19 cellular contexts compared by ENCODE assay signal in genomic region chr9:35026671-35027070, GRCh38. TPM values are rescaled to one million over a fixed set of nuclear protein-coding genes. Genes with fewer than 3 reads are reported as not detected.
DNase-seq lines count a peak whose midpoint lies in the region; TF ChIP-seq lines count a peak whose summit lies in the region.
"Had no signal": no experiment of that assay in that cellular context is flagged by ENCODE, and none has a peak within 500 bp of the region (broad histone marks: within the 10 kb centered on the region; RNA-seq: fewer than 3 reads in every experiment).

No MANE protein-coding gene starts in this region.

- H3K9ac ChIP-seq in trophoblast cell (ENCODE audit: low read length), result no peak overlapping the region

- POLR2A ChIA-PET in PC-9 (lab: Charles Lee; ENCODE audit: unreplicated experiment), result interaction anchor here (0.7 kb wide), 1 partner anchor 1551 kb away, joined by 4 read pairs; no protein-coding TSS in a partner anchor

- H2BK12ac ChIP-seq in trophoblast cell (ENCODE audit: low read length), result no peak overlapping the region

- no peak overlapping the region for H2BK5ac ChIP-seq in trophoblast cell (ENCODE audit: low read depth, low read length, poor library complexity)

- H3K27me3 ChIP-seq in HAP-1 (ENCODE audit: low read depth), result no peaks in the 10 kb centered on the region
- no peaks in the 10 kb centered on the region for H3K27me3 ChIP-seq in PC-9 (ENCODE audit: insufficient read depth, low read depth)
- no peaks in the 10 kb centered on the region for H3K27me3 ChIP-seq in trophoblast cell (ENCODE audit: insufficient read depth, low read length)
- H3K27me3 ChIP-seq: BE2C, body of pancreas, dorsolateral prefrontal cortex, testis had no signal

- H3K9me2 ChIP-seq in PC-9 (ENCODE audit: insufficient read depth), result no peaks in the 10 kb centered on the region

- H4K8ac ChIP-seq in trophoblast cell (ENCODE audit: low read depth, low read length), result no peak overlapping the region

- peak overlapping the region; percentile 56 for H3K4me2 ChIP-seq in PC-9
- H3K4me2 ChIP-seq in trophoblast cell (ENCODE audit: low read length), result no peak overlapping the region

- H4K20me1 ChIP-seq in PC-9 (ENCODE audit: insufficient read depth), result no peaks in the 10 kb centered on the region

- no CpG with 5 or more reads among the region's 3 CpGs for WGBS in trophoblast cell (ENCODE audit: extremely low coverage, insufficient coverage, insufficient read length)

- peaks cover 27% of the 10 kb centered on the region for H3K4me1 ChIP-seq in HAP-1
- peaks cover 21% of the 10 kb centered on the region for H3K4me1 ChIP-seq in PC-9 (replicated peaks; ENCODE audit: insufficient read depth)
- peaks cover 6 to 16% of the 10 kb centered on the region in 2 experiments for H3K4me1 ChIP-seq in trophoblast cell (ENCODE audit: control insufficient read depth in 1 of 2, insufficient read depth in 2 of 2, low read length in 2 of 2)
- H3K4me1 ChIP-seq: BE2C, body of pancreas had no signal

- no TSS peak for BruUV-seq in PC-9 (replicated peaks; lab: Mats Ljungman, UMichigan)

- H2AFZ ChIP-seq in PC-9, result no peak overlapping the region
- no peak overlapping the region for H2AFZ ChIP-seq in trophoblast cell (ENCODE audit: insufficient read depth, low read length, poor library complexity)

- H4K12ac ChIP-seq in trophoblast cell (ENCODE audit: low read depth, low read length), result no peak overlapping the region

- H3K36me3 ChIP-seq in HAP-1 (replicated peaks) (no peaks in the 10 kb centered on the region), PC-9 (ENCODE audit: low read depth) (no peaks in the 10 kb centered on the region), trophoblast cell (ENCODE audit: control insufficient read depth in 1 of 2, insufficient read depth in 2 of 2, low read length in 2 of 2) (peaks cover 0 to 2% of the 10 kb centered on the region in 2 experiments)
- H3K36me3 ChIP-seq: BE2C had no signal

- H2BK120ac ChIP-seq in trophoblast cell (ENCODE audit: insufficient read depth, low read length, poor library complexity), result no peak overlapping the region

- intact Hi-C loops in PC-9 (cut with micrococcal nuclease; ENCODE audit: unreplicated experiment), result no loop called here

- H3K9me3 ChIP-seq in HAP-1, result no peaks in the 10 kb centered on the region
- no peaks in the 10 kb centered on the region for H3K9me3 ChIP-seq in PC-9 (ENCODE audit: insufficient read depth, low read depth)
- peaks cover 2% of the 10 kb centered on the region for H3K9me3 ChIP-seq in trophoblast cell (ENCODE audit: insufficient read depth, low read depth, low read length)
- H3K9me3 ChIP-seq: BE2C, body of pancreas, testis had no signal

- no peak overlapping the region for H3K4me3 ChIP-seq in HAP-1
- H3K4me3 ChIP-seq in PC-9, result no peak overlapping the region
- no peak overlapping the region for H3K4me3 ChIP-seq in trophoblast cell (ENCODE audit: low read depth, low read length)
- H3K4me3 ChIP-seq: body of pancreas, dorsolateral prefrontal cortex, testis had no signal

- in situ Hi-C loops in HAP-1 (cut with MboI; ENCODE audit: low sequenced_read_pairs), result no loop called here

- H3K79me1 ChIP-seq in trophoblast cell (ENCODE audit: low read length), result peaks cover 6% of the 10 kb centered on the region

- H3K79me2 ChIP-seq in PC-9 (ENCODE audit: low read depth) (no peaks in the 10 kb centered on the region), trophoblast cell (ENCODE audit: control insufficient read depth, insufficient read depth, low read length, poor library complexity) (no peaks in the 10 kb centered on the region)

- no peak overlapping the region for H3K27ac ChIP-seq in PC-9
- peak overlapping the region; percentile 26 for H3K27ac ChIP-seq in epithelial cell of prostate
- no peak overlapping the region for H3K27ac ChIP-seq in trophoblast cell (ENCODE audit: low read depth, low read length)
- H3K27ac ChIP-seq: body of pancreas, dorsolateral prefrontal cortex, testis had no signal

- no peak overlapping the region for H3K23ac ChIP-seq in trophoblast cell (ENCODE audit: low read length)

- H3K14ac ChIP-seq in trophoblast cell (ENCODE audit: low read length), result no peak overlapping the region

- H3K18ac ChIP-seq in trophoblast cell (ENCODE audit: low read length), result no peak overlapping the region

- no peak overlapping the region for H4K91ac ChIP-seq in trophoblast cell (ENCODE audit: low read depth, low read length)

- H3K4ac ChIP-seq in trophoblast cell (ENCODE audit: low read depth, low read length), result no peak overlapping the region

- TF ChIP-seq CTCF in PC-9 (conservative IDR thresholded peaks at IDR 0.05), result no peak

- DNase-seq in HAP-1 (ENCODE audit: low spot score in 2 of 2) (peak; percentile 19 to 32), PC-9 (no peak), epithelial cell of prostate (ENCODE audit: low read depth, low spot score) (no peak), trophoblast cell (peak; percentile 44 to 76), NCI-H446 treated with DMSO at 0.1 percent for 48 hours (lab: John Stamatoyannopoulos, UW) (no peak), DMS153 treated with DMSO at 0.1 percent for 48 hours (lab: John Stamatoyannopoulos, UW; ENCODE audit: unreplicated experiment) (no peak), germinal center (ENCODE audit: low spot score) (no peak), GDM1 (lab: John Stamatoyannopoulos, UW) (no peak)
- DNase-seq: activated CD4-positive, alpha-beta T cell treated with anti-CD3 and anti-CD28 coated beads for 36 hours; activated CD8-positive, alpha-beta memory T cell treated with anti-CD3 and anti-CD28 coated beads, Interleukin-2, amount 50 U/mL, for 48 hours; activated naive CD4-positive, alpha-beta T cell treated with Interleukin-2 at 50 U/mL for 16 hours; BE2C; body of pancreas; dorsolateral prefrontal cortex; NCI-H1436 treated with DMSO at 0.1 percent for 48 hours; NCI-H446; SIG-M5; stimulated activated CD4-positive, alpha-beta T cell treated with anti-CD3 and anti-CD28 coated beads, Interleukin-4, amount 100 ng/mL, for 4 hours had no signal

- no peak overlapping the region for H2AK5ac ChIP-seq in trophoblast cell (ENCODE audit: low read length)

- CTCF ChIA-PET in PC-9 (lab: Charles Lee), result interaction anchor here (0.8 kb wide), 1 partner anchor 89 kb away, joined by 3 read pairs; the partner anchor contains the start of gene ATOSB

- peaks cover 5% of the 10 kb centered on the region; the same call in 1 of the 2 replicates for H3F3A ChIP-seq in PC-9 (ENCODE audit: insufficient read depth, low read depth)

RNA-seq across cellular contexts. Expression of gene DNAJB5, which starts 37.1 kb away (rescaled TPM):
- total RNA-seq in PC-9 (2021), result 0.79 and 0.98 TPM in 2 replicates
- polyA plus RNA-seq in trophoblast cell (2013), result 11.8 and 12.4 TPM in 2 replicates

RNA-seq across cellular contexts. Expression of gene VCP, which starts 45.8 kb away (rescaled TPM):
- total RNA-seq in PC-9 (2021), result 200 and 216 TPM in 2 replicates
- 250 and 256 TPM in 2 replicates for polyA plus RNA-seq in trophoblast cell (2013)

RNA-seq across cellular contexts. Expression of gene FANCG, which starts 53.1 kb away (rescaled TPM):
- 45.3 and 48.7 TPM in 2 replicates for total RNA-seq in PC-9 (2021)
- 31.6 and 33.8 TPM in 2 replicates for polyA plus RNA-seq in trophoblast cell (2013)

Comparison
In these comparisons a context has a peak if more than half of its experiments do, and no peak if none do; other contexts are left out.
1. DNase-seq: peak in HAP-1 (2 of 2) and trophoblast cell (2 of 2); none in PC-9 (0 of 2), epithelial cell of prostate (single experiment), NCI-H446 treated with DMSO at 0.1 percent for 48 hours (single experiment), DMS153 treated with DMSO at 0.1 percent for 48 hours (single experiment), germinal center (single experiment) and GDM1 (single experiment).